Comparison of ENCODE assay signal across 8 cellular contexts in genomic region chr17:43418441-43419374, GRCh38. TPM values are rescaled to one million over a fixed set of nuclear protein-coding genes. Genes with fewer than 3 reads are reported as not detected.
A peak's percentile ranks its signal among the peaks of the same experiment; 100 is the strongest.
DNase-seq lines count a peak whose midpoint lies in the region; ATAC-seq, FAIRE-seq and TF ChIP-seq lines count a peak whose summit lies in the region.

No MANE protein-coding gene starts in this region.

- H3K4ac ChIP-seq in H9 (ENCODE audit: low read depth, low read length) = no peak overlapping the region

- TF ChIP-seq CTCF in H9 (conservative IDR thresholded peaks at IDR 0.05) (no peak), body of pancreas (IDR thresholded peaks at IDR 0.05) (no peak), kidney epithelial cell (IDR thresholded peaks at IDR 0.05; ENCODE audit: insufficient read depth, low read length, poor library complexity, severe bottlenecking) (peak; percentile 14)

- peaks cover 7% of the 10 kb centered on the region for H3K27me3 Mint-ChIP-seq in H9 (ENCODE audit: low read depth)

- TF ChIP-seq POLR2A in body of pancreas (IDR thresholded peaks at IDR 0.05) = no peak

- no peak overlapping the region for H3K27ac Mint-ChIP-seq in H9

- H2BK5ac ChIP-seq in H9 (ENCODE audit: insufficient read length, low read length) = no peak overlapping the region

- H3K4me1 Mint-ChIP-seq in H9 = peaks cover 0 to 3% of the 10 kb centered on the region in 2 experiments; a peak in 1 of 4 replicates

- H3K36me3 Mint-ChIP-seq in H9 (ENCODE audit: insufficient read depth in 1 of 3, low read depth in 3 of 3) = no peaks in the 10 kb centered on the region

- FAIRE-seq in urothelium cell line (lab: Jason Lieb, UNC) = peak; percentile 56

- no peaks in the 10 kb centered on the region for H3K79me2 ChIP-seq in H9 (ENCODE audit: insufficient read depth, low read length)

- no peak overlapping the region for H4K8ac ChIP-seq in H9 (replicated peaks; ENCODE audit: insufficient read length, low read depth, low read length)

- ATAC-seq in body of pancreas = peak; percentile 33
- no peak for ATAC-seq in GM18867 (IDR thresholded peaks at IDR 0.05; ENCODE audit: unreplicated experiment)

- no peak overlapping the region for H3K4me2 ChIP-seq in H9 (ENCODE audit: insufficient read depth, insufficient read length, low read length)

- H3T11ph ChIP-seq in H9 (ENCODE audit: low read length) = no peak overlapping the region

- H3K27me3 ChIP-seq in H9 (ENCODE audit: insufficient read depth, low read length) = no peaks in the 10 kb centered on the region
- no peaks in the 10 kb centered on the region for H3K27me3 ChIP-seq in body of pancreas
- no peaks in the 10 kb centered on the region for H3K27me3 ChIP-seq in kidney epithelial cell (ENCODE audit: control insufficient read depth, insufficient read depth, low read length)
- H3K27me3 ChIP-seq in effector memory CD4-positive, alpha-beta T cell (replicated peaks; ENCODE audit: control insufficient read depth, insufficient read depth, low read length, poor library complexity, severe bottlenecking) = peaks cover under 1% of the 10 kb centered on the region

- no peaks in the 10 kb centered on the region for H3K79me1 ChIP-seq in H9 (ENCODE audit: insufficient read depth, low read depth, low read length, poor library complexity, severe bottlenecking)

- no peak overlapping the region for H2BK20ac ChIP-seq in H9 (ENCODE audit: low read depth, low read length, poor library complexity, severe bottlenecking)

- H2AK5ac ChIP-seq in H9 (ENCODE audit: insufficient read length, low read length) = no peak overlapping the region

- no peaks in the 10 kb centered on the region for H3K36me3 ChIP-seq in body of pancreas (replicated peaks in 1 of 2; ENCODE audit: insufficient read depth in 1 of 2, low read depth in 2 of 2)
- H3K36me3 ChIP-seq in kidney epithelial cell (ENCODE audit: control insufficient read depth, insufficient read depth, low read length) = no peaks in the 10 kb centered on the region
- no peaks in the 10 kb centered on the region for H3K36me3 ChIP-seq in effector memory CD4-positive, alpha-beta T cell (ENCODE audit: control insufficient read depth, insufficient read depth, low read length)

- no peak overlapping the region for H3K18ac ChIP-seq in H9 (ENCODE audit: insufficient read length, low read depth, low read length)

- H2AFZ ChIP-seq in H9 (ENCODE audit: low read length) = no peak overlapping the region

- H3K27ac ChIP-seq in H9 (ENCODE audit: insufficient read length, low read depth, low read length) (no peak overlapping the region), body of pancreas (no peak overlapping the region)
- H3K27ac ChIP-seq in effector memory CD4-positive, alpha-beta T cell (ENCODE audit: insufficient read depth, low read length, poor library complexity, severe bottlenecking) = no peak overlapping the region

- H4K5ac ChIP-seq in H9 (ENCODE audit: insufficient read length, low read depth, low read length) = no peak overlapping the region

- intact Hi-C loops in body of pancreas (cut with DNase I) = no loop called here

- H3K14ac ChIP-seq in H9 (ENCODE audit: insufficient read depth, low read length) = no peak overlapping the region

- H3K23ac ChIP-seq in H9 (ENCODE audit: insufficient read length, low read depth, low read length) = no peak overlapping the region

- H3K4me3 ChIP-seq in body of pancreas (no peak overlapping the region), kidney epithelial cell (ENCODE audit: low read depth, low read length) (no peak overlapping the region)
- H3K4me3 ChIP-seq in effector memory CD4-positive, alpha-beta T cell (ENCODE audit: insufficient read depth, low read depth, low read length, poor library complexity, severe bottlenecking) = no peak overlapping the region

- no peaks in the 10 kb centered on the region for H4K20me1 ChIP-seq in H9 (ENCODE audit: control insufficient read depth, insufficient read depth, insufficient read length)

- no peak overlapping the region for H4K91ac ChIP-seq in H9 (ENCODE audit: insufficient read length, low read depth, low read length)

- H3K9ac ChIP-seq in H9 (ENCODE audit: extremely low read depth, insufficient read length, low read length) = no peak overlapping the region

- no peaks in the 10 kb centered on the region for H3K9me3 ChIP-seq in H9 (ENCODE audit: control insufficient read depth, low read depth, low read length)
- no peaks in the 10 kb centered on the region for H3K9me3 ChIP-seq in body of pancreas
- H3K9me3 ChIP-seq in effector memory CD4-positive, alpha-beta T cell (ENCODE audit: control insufficient read depth, low read length) = no peaks in the 10 kb centered on the region

- H2BK15ac ChIP-seq in H9 (ENCODE audit: low read depth, low read length) = no peak overlapping the region

- DNase-seq in H9 (peak; percentile 61), NCI-H345 treated with DMSO at 0.1 percent for 48 hours (lab: John Stamatoyannopoulos, UW; ENCODE audit: unreplicated experiment) (peak; percentile 29), body of pancreas (peak in 2 of 4 donors; percentile 24 to 27), kidney epithelial cell (ENCODE audit: low read depth) (peak; percentile 72), urothelium cell line (ENCODE audit: low spot score) (peak; percentile 94), SKM-1 (lab: John Stamatoyannopoulos, UW; ENCODE audit: unreplicated experiment) (no peak)
- no peak for DNase-seq in effector memory CD4-positive, alpha-beta T cell

- WGBS in H9 (ENCODE audit: extremely low coverage, insufficient read length, low lambda C conversion rate) = no CpG with 5 or more reads among the region's 18 CpGs
- WGBS in body of pancreas, 2 donors = 59 to 66% methylated on average over 13 to 18 of the region's 18 CpGs

- no peaks in the 10 kb centered on the region for H3K23me2 ChIP-seq in H9 (ENCODE audit: insufficient read length, low read depth, low read length, poor library complexity, severe bottlenecking)

- H3K56ac ChIP-seq in H9 (ENCODE audit: insufficient read length, low read depth, low read length) = no peak overlapping the region

- no peak overlapping the region for H3K4me3 Mint-ChIP-seq in H9

- H2BK12ac ChIP-seq in H9 (ENCODE audit: insufficient read length, low read depth, low read length) = no peak overlapping the region

- H3K9me3 Mint-ChIP-seq in H9 = no peaks in the 10 kb centered on the region

- H3K4me1 ChIP-seq in H9 (ENCODE audit: insufficient read depth, low read length) = no peaks in the 10 kb centered on the region
- H3K4me1 ChIP-seq in body of pancreas = no peaks in the 10 kb centered on the region
- no peaks in the 10 kb centered on the region for H3K4me1 ChIP-seq in effector memory CD4-positive, alpha-beta T cell (ENCODE audit: control insufficient read depth, insufficient read depth, low read length, poor library complexity, severe bottlenecking)

- no peak overlapping the region for H2BK120ac ChIP-seq in H9 (ENCODE audit: low read depth, low read length, poor library complexity, severe bottlenecking)

RNA-seq across cellular contexts. Expression of gene ARL4D, which starts 19.9 kb away (rescaled TPM):
- total RNA-seq in H9 (2021) = 6.2 and 6.4 TPM in 2 replicates
- 1 to 10 TPM; 2.1 to 4.6 TPM for total RNA-seq in body of pancreas
- 1.5 and 1.8 TPM in 2 replicates for total RNA-seq in kidney epithelial cell

Comparison
In these comparisons a context has a peak if more than half of its experiments do, and no peak if none do; other contexts are left out.
1. DNase-seq: peak in H9 (single experiment), NCI-H345 treated with DMSO at 0.1 percent for 48 hours (single experiment), kidney epithelial cell (single experiment) and urothelium cell line (single experiment); none in effector memory CD4-positive, alpha-beta T cell (0 of 3) and SKM-1 (single experiment).